8 cellular contexts compared by ENCODE assay signal in genomic region chr2:85584354-85584856, GRCh38. TPM values are rescaled to one million over a fixed set of nuclear protein-coding genes. Genes with fewer than 3 reads are reported as not detected.
DNase-seq lines count a peak whose midpoint lies in the region; ATAC-seq and TF ChIP-seq lines count a peak whose summit lies in the region.

A gene with protein sequence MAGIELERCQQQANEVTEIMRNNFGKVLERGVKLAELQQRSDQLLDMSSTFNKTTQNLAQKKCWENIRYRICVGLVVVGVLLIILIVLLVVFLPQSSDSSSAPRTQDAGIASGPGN (plus strand): TSS chr2:85584431. CDS start chr2:85584491, 60 bp downstream.

- H3K4me1 ChIP-seq in H9 (ENCODE audit: insufficient read depth, low read length), result no peaks in the 10 kb centered on the region; the same call in 1 of the 2 replicates
- H3K4me1 ChIP-seq in mesodermal cell (ENCODE audit: control insufficient read depth, insufficient read depth, low read length, poor library complexity, severe bottlenecking), result peaks cover 39% of the 10 kb centered on the region
- H3K4me1 ChIP-seq in urinary bladder (ENCODE audit: insufficient read depth), result peaks cover 4% of the 10 kb centered on the region

- H3K4me1 Mint-ChIP-seq in H9 (peaks cover 3 to 5% of the 10 kb centered on the region in 2 experiments), T-helper 17 cell (peaks cover 39% of the 10 kb centered on the region)
- peaks cover 39 to 43% of the 10 kb centered on the region in 2 donors for H3K4me1 Mint-ChIP-seq in effector memory CD8-positive, alpha-beta T cell (ENCODE audit: low read depth in 2 of 2)

- H3T11ph ChIP-seq in H9 (ENCODE audit: low read length), result no peak within 1 kb of the TSS

- peaks cover 7% of the 10 kb centered on the region for H3K23me2 ChIP-seq in H9 (ENCODE audit: insufficient read length, low read depth, low read length, poor library complexity, severe bottlenecking)

- no peak within 1 kb of the TSS for H4K8ac ChIP-seq in H9 (replicated peaks; ENCODE audit: insufficient read length, low read depth, low read length)

- H3K9ac ChIP-seq in H9 (ENCODE audit: extremely low read depth, insufficient read length, low read length), result no peak within 1 kb of the TSS

- H3K18ac ChIP-seq in H9 (ENCODE audit: insufficient read length, low read depth, low read length), result no peak within 1 kb of the TSS

- H3K36me3 Mint-ChIP-seq in H9 (ENCODE audit: insufficient read depth in 1 of 3, low read depth in 3 of 3), result no peaks in the 10 kb centered on the region; a peak in 2 of 7 replicates
- peaks cover 3% of the 10 kb centered on the region for H3K36me3 Mint-ChIP-seq in T-helper 17 cell (ENCODE audit: low read depth)
- peaks cover 8% of the 10 kb centered on the region for H3K36me3 Mint-ChIP-seq in effector memory CD8-positive, alpha-beta T cell (ENCODE audit: insufficient read depth)

- H3K27ac ChIP-seq in H9 (ENCODE audit: insufficient read length, low read depth, low read length) (no peak within 1 kb of the TSS), mesodermal cell (ENCODE audit: low read depth, low read length, severe bottlenecking) (peak within 1 kb of the TSS; percentile 85), urinary bladder (ENCODE audit: low read depth) (peak within 1 kb of the TSS; percentile 81)

- peaks cover 20% of the 10 kb centered on the region for H3K27me3 Mint-ChIP-seq in H9 (ENCODE audit: low read depth)
- no peaks in the 10 kb centered on the region for H3K27me3 Mint-ChIP-seq in T-helper 17 cell
- no peaks in the 10 kb centered on the region for H3K27me3 Mint-ChIP-seq in effector memory CD8-positive, alpha-beta T cell

- H3K4me3 Mint-ChIP-seq in H9 (peak within 1 kb of the TSS in 1 of 2 experiments; percentile 17; a peak in 1 of 5 replicates), T-helper 17 cell (peak within 1 kb of the TSS; percentile 90)
- H3K4me3 Mint-ChIP-seq in effector memory CD8-positive, alpha-beta T cell, result peak within 1 kb of the TSS; percentile 78 to 85

- H3K4me2 ChIP-seq in H9 (ENCODE audit: insufficient read depth, insufficient read length, low read length), result peak within 1 kb of the TSS; percentile 48

- no peak within 1 kb of the TSS for H3K14ac ChIP-seq in H9 (ENCODE audit: insufficient read depth, low read length)

- H3K27ac Mint-ChIP-seq in H9 (no peak within 1 kb of the TSS), T-helper 17 cell (peak within 1 kb of the TSS; percentile 91)
- H3K27ac Mint-ChIP-seq in effector memory CD8-positive, alpha-beta T cell, result peak within 1 kb of the TSS; percentile 89 to 90

- H3K4me3 ChIP-seq in mesodermal cell (ENCODE audit: extremely low read depth, insufficient read depth, low read length, poor library complexity, severe bottlenecking) (peak within 1 kb of the TSS; percentile 23), urinary bladder (ENCODE audit: low read depth, low read length) (peak within 1 kb of the TSS; percentile 65)

- H3K23ac ChIP-seq in H9 (ENCODE audit: insufficient read length, low read depth, low read length), result no peak within 1 kb of the TSS

- H3K27me3 ChIP-seq in H9 (ENCODE audit: insufficient read depth, low read length), result peaks cover 5% of the 10 kb centered on the region; the same call in 1 of the 2 replicates

- ATAC-seq in T-helper 17 cell, result peak; percentile 63
- ATAC-seq in effector memory CD8-positive, alpha-beta T cell (replicated peaks), result peak; percentile 69

- H3K9me3 Mint-ChIP-seq in H9, result no peaks in the 10 kb centered on the region; a peak in 1 of 5 replicates
- H3K9me3 Mint-ChIP-seq in effector memory CD8-positive, alpha-beta T cell, result no peaks in the 10 kb centered on the region

- H4K5ac ChIP-seq in H9 (ENCODE audit: insufficient read length, low read depth, low read length), result no peak within 1 kb of the TSS

- no peak within 1 kb of the TSS for H2BK15ac ChIP-seq in H9 (ENCODE audit: low read depth, low read length)

- no peaks in the 10 kb centered on the region for H4K20me1 ChIP-seq in H9 (ENCODE audit: control insufficient read depth, insufficient read depth, insufficient read length)

- no peaks in the 10 kb centered on the region for H3K79me1 ChIP-seq in H9 (ENCODE audit: insufficient read depth, low read depth, low read length, poor library complexity, severe bottlenecking)

- no peak within 1 kb of the TSS for H3K56ac ChIP-seq in H9 (ENCODE audit: insufficient read length, low read depth, low read length)

- no peak within 1 kb of the TSS for H2BK20ac ChIP-seq in H9 (ENCODE audit: low read depth, low read length, poor library complexity, severe bottlenecking)

- H2BK12ac ChIP-seq in H9 (ENCODE audit: insufficient read length, low read depth, low read length), result no peak within 1 kb of the TSS

- H3K36me3 ChIP-seq in mesodermal cell (ENCODE audit: control insufficient read depth, insufficient read depth, low read length) (no peaks in the 10 kb centered on the region), urinary bladder (ENCODE audit: insufficient read depth) (no peaks in the 10 kb centered on the region)

- H3K4ac ChIP-seq in H9 (ENCODE audit: low read depth, low read length), result no peak within 1 kb of the TSS

- no peak for TF ChIP-seq CTCF in H9 (conservative IDR thresholded peaks at IDR 0.05)

- no peak within 1 kb of the TSS for H2AFZ ChIP-seq in H9 (ENCODE audit: low read length)

- H2AK5ac ChIP-seq in H9 (ENCODE audit: insufficient read length, low read length), result no peak within 1 kb of the TSS

- DNase-seq in EH (ENCODE audit: low read depth) (peak; percentile 57), H9 (peak; percentile 37), T-helper 17 cell (peak in 2 of 3 donors; percentile 32 to 51), T1000 (lab: John Stamatoyannopoulos, UW) (no peak), superior temporal gyrus (ENCODE audit: extremely low spot score) (no peak)
- peak in 1 of 3 experiments; percentile 15 for DNase-seq in effector memory CD8-positive, alpha-beta T cell

- H3K9me3 ChIP-seq in H9 (ENCODE audit: control insufficient read depth, low read depth, low read length) (no peaks in the 10 kb centered on the region), T-helper 17 cell (ENCODE audit: control insufficient read depth, low read length, poor library complexity, severe bottlenecking) (no peaks in the 10 kb centered on the region), mesodermal cell (ENCODE audit: control insufficient read depth, low read length) (no peaks in the 10 kb centered on the region)

- no CpG with 5 or more reads among the region's 52 CpGs for WGBS in H9 (ENCODE audit: extremely low coverage, insufficient read length, low lambda C conversion rate)
- WGBS in mesodermal cell (ENCODE audit: insufficient coverage in 2 of 2), 2 experiments, result 52 to 67% methylated on average over 45 to 50 of the region's 52 CpGs
- WGBS in urinary bladder, result 3% methylated on average over 52 of the region's 52 CpGs

- no peaks in the 10 kb centered on the region for H3K79me2 ChIP-seq in H9 (ENCODE audit: insufficient read depth, low read length)

- no peak within 1 kb of the TSS for H2BK120ac ChIP-seq in H9 (ENCODE audit: low read depth, low read length, poor library complexity, severe bottlenecking)

- no peak within 1 kb of the TSS for H2BK5ac ChIP-seq in H9 (ENCODE audit: insufficient read length, low read length)

- H4K91ac ChIP-seq in H9 (ENCODE audit: insufficient read length, low read depth, low read length), result no peak within 1 kb of the TSS

RNA-seq across cellular contexts. Expression of the gene that starts here (rescaled TPM):
- total RNA-seq in H9 (2021), result 0.57 and 0.59 TPM in 2 replicates
- 10 to 100 TPM; 38.2 to 39.5 TPM for total RNA-seq in T-helper 17 cell
- 34.5 TPM for polyA plus RNA-seq in mesodermal cell (2013, experiment 1 of 2)
- 25.4 TPM for polyA plus RNA-seq in mesodermal cell (2013, experiment 2 of 2)
- 8.0 TPM for total RNA-seq in urinary bladder
- polyA plus RNA-seq in urinary bladder, result 157 TPM

Comparison
In these comparisons a context has a peak if more than half of its experiments do, and no peak if none do; other contexts are left out.
1. Peak in DNase-seq and H3K4me2 ChIP-seq in H9; RNA of the gene not detected or under 1 TPM.
2. DNase-seq: peak in EH (single experiment) and T-helper 17 cell (2 of 3); none in T1000 (single experiment) and superior temporal gyrus (single experiment).
3. H3K27ac Mint-ChIP-seq: peak in T-helper 17 cell (single experiment) and effector memory CD8-positive, alpha-beta T cell (2 of 2); none in H9 (0 of 3).